In genomic region chr9:17470449-17470848, GRCh38 we compare ENCODE assay signal across 20 cellular contexts.
"Had no signal": no experiment of that assay in that cellular context is flagged by ENCODE, and none has a peak within 500 bp of the region (broad histone marks: within the 10 kb centered on the region; RNA-seq: fewer than 3 reads in every experiment).

No MANE protein-coding gene starts in this region.

- H3K4me2 ChIP-seq: SK-N-SH had no signal

- H3K27me3 ChIP-seq: MG63 had no signal

- H3K9me3 ChIP-seq: MG63, SK-N-SH had no signal

- H3K9ac ChIP-seq: SK-N-SH had no signal

- ATAC-seq: HepG2, Panc1, T-cell had no signal

- H3K27ac ChIP-seq: RWPE1 had no signal

- H3K4me3 ChIP-seq: MG63 had no signal

- H3K36me3 ChIP-seq: MG63 had no signal

- DNase-seq: IMR-90, Karpas-422, KG1, MG63, NCI-H1092, NCI-H1105 treated with DMSO at 0.1 percent for 48 hours, NCI-H1417 treated with DMSO at 0.1 percent for 48 hours, NCI-H1930, NCI-H2081, NCI-H2107, NCI-H2227 treated with DMSO at 0.1 percent for 48 hours, NCI-H526, NCI-H774, SHP77, SK-N-SH, SW 1271, T-cell had no signal
